In genomic region chr9:122695696-122696095, GRCh38 we compare ENCODE assay signal across 25 cellular contexts. TPM values are rescaled to one million over a fixed set of nuclear protein-coding genes. Genes with fewer than 3 reads are reported as not detected.
"Had no signal": no experiment of that assay in that cellular context is flagged by ENCODE, and none has a peak within 500 bp of the region (broad histone marks: within the 10 kb centered on the region; RNA-seq: fewer than 3 reads in every experiment).

No MANE protein-coding gene starts in this region.

- FAIRE-seq: astrocyte, colon, small intestine had no signal

- H3K9me3 ChIP-seq: vagina had no signal

- H3K27ac ChIP-seq: transverse colon, vagina had no signal

- H3K4me3 ChIP-seq: transverse colon, vagina had no signal

- DNase-seq: activated CD4-positive, alpha-beta T cell treated with anti-CD3 and anti-CD28 coated beads, Interleukin-2, amount 50 U/mL, for 48 hours; activated CD4-positive, CD25-positive, alpha-beta regulatory T cell treated with anti-CD3 and anti-CD28 coated beads, Interleukin-2, amount 50 U/mL, for 72 hours; activated CD8-positive, alpha-beta memory T cell treated with anti-CD3 and anti-CD28 coated beads, Interleukin-2, amount 10 ng/mL, durations not matched to agents 7 days and 5 days; activated effector memory CD4-positive, alpha-beta T cell treated with Interleukin-2 at 50 U/mL for 16 hours; activated naive CD4-positive, alpha-beta T cell treated with anti-CD3 and anti-CD28 coated beads, Interleukin-2, amount 50 U/mL, for 16 hours; activated T-cell treated with anti-CD3 and anti-CD28 coated beads, Interleukin-2, amount 50 U/mL, for 24 hours; nucleus accumbens; posterior cingulate gyrus; right cardiac atrium; small intestine; stimulated activated CD4-positive, alpha-beta T cell treated with anti-CD3 and anti-CD28 coated beads, Interleukin-4, amount 100 ng/mL, for 4 hours; stimulated activated CD8-positive, alpha-beta memory T cell treated with anti-CD3 and anti-CD28 coated beads, Interleukin-4, amount 100 ng/mL, for 48 hours; stimulated activated naive CD4-positive, alpha-beta T cell treated with Interleukin-2 at 50 U/mL for 16 hours; T1000; transverse colon had no signal

- H3K27me3 ChIP-seq: transverse colon, vagina had no signal

- H3K36me3 ChIP-seq: transverse colon, vagina had no signal

- ATAC-seq: activated CD8-positive, alpha-beta memory T cell treated with anti-CD3 and anti-CD28 coated beads, Interleukin-2, amount 10 ng/mL, durations not matched to agents 7 days and 5 days; esophagus mucosa; natural killer cell treated with Interleukin-12 subunit alpha and Interleukin-12 subunit beta and Interleukin-15 and Interleukin-18, amount 100 ng/mL, for 72 hours; right cardiac atrium had no signal

- H3K4me1 ChIP-seq: transverse colon, vagina had no signal

RNA-seq across cellular contexts. Expression of gene OR1L3, which starts 20.8 kb away (rescaled TPM):
- total RNA-seq: activated CD8-positive, alpha-beta memory T cell treated with anti-CD3 and anti-CD28 coated beads, Interleukin-2, amount 10 ng/mL, durations not matched to agents 7 days and 5 days; astrocyte; cardiac septum; esophagus mucosa; fibroblast of villous mesenchyme; lower leg skin; mesenteric fat pad; natural killer cell treated with Interleukin-12 subunit alpha and Interleukin-12 subunit beta and Interleukin-15 and Interleukin-18, amount 100 ng/mL, for 72 hours; right cardiac atrium; transverse colon; vagina had no signal
- polyA plus RNA-seq: adipose tissue, right cardiac atrium, small intestine had no signal

RNA-seq across cellular contexts. Expression of gene OR1L4, which starts 28.1 kb away (rescaled TPM):
- total RNA-seq: activated CD8-positive, alpha-beta memory T cell treated with anti-CD3 and anti-CD28 coated beads, Interleukin-2, amount 10 ng/mL, durations not matched to agents 7 days and 5 days; astrocyte; cardiac septum; esophagus mucosa; fibroblast of villous mesenchyme; lower leg skin; mesenteric fat pad; natural killer cell treated with Interleukin-12 subunit alpha and Interleukin-12 subunit beta and Interleukin-15 and Interleukin-18, amount 100 ng/mL, for 72 hours; right cardiac atrium; transverse colon; vagina had no signal
- polyA plus RNA-seq: adipose tissue, right cardiac atrium, small intestine had no signal

RNA-seq across cellular contexts. Expression of gene OR1L1, which starts 34.2 kb away (rescaled TPM):
- total RNA-seq: activated CD8-positive, alpha-beta memory T cell treated with anti-CD3 and anti-CD28 coated beads, Interleukin-2, amount 10 ng/mL, durations not matched to agents 7 days and 5 days; astrocyte; cardiac septum; esophagus mucosa; fibroblast of villous mesenchyme; lower leg skin; mesenteric fat pad; natural killer cell treated with Interleukin-12 subunit alpha and Interleukin-12 subunit beta and Interleukin-15 and Interleukin-18, amount 100 ng/mL, for 72 hours; right cardiac atrium; transverse colon; vagina had no signal
- polyA plus RNA-seq: adipose tissue, right cardiac atrium, small intestine had no signal

RNA-seq across cellular contexts. Expression of gene OR1B1, which starts 38.3 kb away (rescaled TPM):
- total RNA-seq: astrocyte; cardiac septum; esophagus mucosa; fibroblast of villous mesenchyme; lower leg skin; mesenteric fat pad; natural killer cell treated with Interleukin-12 subunit alpha and Interleukin-12 subunit beta and Interleukin-15 and Interleukin-18, amount 100 ng/mL, for 72 hours; right cardiac atrium; transverse colon; vagina had no signal
- polyA plus RNA-seq: adipose tissue, right cardiac atrium, small intestine had no signal

RNA-seq across cellular contexts. Expression of gene OR1L6, which starts 46.4 kb away (rescaled TPM):
- total RNA-seq: activated CD8-positive, alpha-beta memory T cell treated with anti-CD3 and anti-CD28 coated beads, Interleukin-2, amount 10 ng/mL, durations not matched to agents 7 days and 5 days; astrocyte; cardiac septum; esophagus mucosa; fibroblast of villous mesenchyme; lower leg skin; mesenteric fat pad; natural killer cell treated with Interleukin-12 subunit alpha and Interleukin-12 subunit beta and Interleukin-15 and Interleukin-18, amount 100 ng/mL, for 72 hours; right cardiac atrium; transverse colon; vagina had no signal
- polyA plus RNA-seq: adipose tissue, right cardiac atrium, small intestine had no signal
